8 cellular contexts compared by ENCODE assay signal in the genomic region with DNA sequence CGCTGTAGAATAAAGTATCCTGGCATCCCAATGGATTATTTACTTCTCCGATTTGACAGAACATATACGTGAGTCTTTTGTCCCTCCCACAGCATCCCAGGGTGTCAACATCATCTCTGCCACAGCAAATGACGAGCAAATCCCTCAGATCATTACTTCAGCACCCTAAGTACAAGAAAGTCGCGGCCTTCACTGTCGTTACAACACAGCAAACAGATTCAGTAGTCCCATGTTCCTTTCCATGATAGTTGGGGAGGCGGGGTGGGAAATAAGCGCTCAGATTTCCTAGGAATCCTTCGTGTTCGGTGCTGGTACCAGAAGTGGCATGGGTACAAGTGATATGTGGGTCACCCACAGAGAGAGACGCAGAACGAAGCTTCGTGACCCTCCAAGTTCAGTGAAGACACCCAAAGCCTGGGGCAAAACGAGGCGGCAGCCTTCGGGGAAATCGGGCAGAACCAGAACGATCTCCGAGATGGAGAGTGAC. TPM values are rescaled to one million over a fixed set of nuclear protein-coding genes. Genes with fewer than 3 reads are reported as not detected.
DNase-seq lines count a peak whose midpoint lies in the region; ATAC-seq and TF ChIP-seq lines count a peak whose summit lies in the region.

No MANE protein-coding gene starts in this region.

- intact Hi-C loops in left colon (cut with DNase I, micrococcal nuclease), result loop anchor here in 1 of 2 donors (10.0 kb wide), 1 partner anchor 215 kb away; no protein-coding TSS in a partner anchor

- DNase-seq in COR-L47 (lab: John Stamatoyannopoulos, UW) (peak; percentile 3), cerebellar cortex (ENCODE audit: low spot score) (peak; percentile 55), left colon (no peak), NCI-H2029 (lab: John Stamatoyannopoulos, UW) (no peak)
- DNase-seq in stimulated activated CD8-positive, alpha-beta memory T cell treated with anti-CD3 and anti-CD28 coated beads, Interleukin-4, amount 100 ng/mL, for 48 hours, result peak; percentile 37

- ATAC-seq in HG03196 (IDR thresholded peaks at IDR 0.05; ENCODE audit: unreplicated experiment) (peak; percentile 3), SK-N-SH treated with all-trans-retinoic acid at 6 μM for 48 hours (peak; percentile 33), left colon (peak; percentile 14), HG03565 (IDR thresholded peaks at IDR 0.05; ENCODE audit: unreplicated experiment) (no peak)

TF ChIP-seq in SK-N-SH treated with all-trans-retinoic acid at 6 μM for 48 hours, 23 proteins besides CTCF, POLR2A, EP300 and RAD21:
- TF ChIP-seq ZNF565 (CRISPR knock-in tag; conservative IDR thresholded peaks at IDR 0.05; ENCODE audit: low read depth) (no peak), GLIS3 (CRISPR knock-in tag; IDR thresholded peaks at IDR 0.05) (no peak), PPARA (CRISPR knock-in tag; IDR thresholded peaks at IDR 0.05; ENCODE audit: borderline replicate concordance) (no peak), ZNF70 (CRISPR knock-in tag; IDR thresholded peaks at IDR 0.05) (no peak), BACH2 (CRISPR knock-in tag; IDR thresholded peaks at IDR 0.05; ENCODE audit: borderline replicate concordance) (no peak), ZFP3 (CRISPR knock-in tag; IDR thresholded peaks at IDR 0.05) (no peak), ISL1 (CRISPR knock-in tag; IDR thresholded peaks at IDR 0.05) (no peak), ESRRG (CRISPR knock-in tag; IDR thresholded peaks at IDR 0.05) (no peak), TSHZ2 (CRISPR knock-in tag; IDR thresholded peaks at IDR 0.05) (no peak), ZFP30 (CRISPR knock-in tag; IDR thresholded peaks at IDR 0.05) (no peak), CSRNP3 (CRISPR knock-in tag; IDR thresholded peaks at IDR 0.05) (no peak), SNAI2 (CRISPR knock-in tag; IDR thresholded peaks at IDR 0.05) (no peak), ARNTL (CRISPR knock-in tag; IDR thresholded peaks at IDR 0.05; ENCODE audit: borderline replicate concordance, low read depth) (no peak)
- TF ChIP-seq, protein P1, sequence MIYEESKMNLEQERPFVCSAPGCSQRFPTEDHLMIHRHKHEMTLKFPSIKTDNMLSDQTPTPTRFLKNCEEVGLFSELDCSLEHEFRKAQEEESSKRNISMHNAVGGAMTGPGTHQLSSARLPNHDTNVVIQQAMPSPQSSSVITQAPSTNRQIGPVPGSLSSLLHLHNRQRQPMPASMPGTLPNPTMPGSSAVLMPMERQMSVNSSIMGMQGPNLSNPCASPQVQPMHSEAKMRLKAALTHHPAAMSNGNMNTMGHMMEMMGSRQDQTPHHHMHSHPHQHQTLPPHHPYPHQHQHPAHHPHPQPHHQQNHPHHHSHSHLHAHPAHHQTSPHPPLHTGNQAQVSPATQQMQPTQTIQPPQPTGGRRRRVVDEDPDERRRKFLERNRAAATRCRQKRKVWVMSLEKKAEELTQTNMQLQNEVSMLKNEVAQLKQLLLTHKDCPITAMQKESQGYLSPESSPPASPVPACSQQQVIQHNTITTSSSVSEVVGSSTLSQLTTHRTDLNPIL (CRISPR knock-in tag; IDR thresholded peaks at IDR 0.05; ENCODE audit: low read depth), result no peak
- TF ChIP-seq, protein P2, sequence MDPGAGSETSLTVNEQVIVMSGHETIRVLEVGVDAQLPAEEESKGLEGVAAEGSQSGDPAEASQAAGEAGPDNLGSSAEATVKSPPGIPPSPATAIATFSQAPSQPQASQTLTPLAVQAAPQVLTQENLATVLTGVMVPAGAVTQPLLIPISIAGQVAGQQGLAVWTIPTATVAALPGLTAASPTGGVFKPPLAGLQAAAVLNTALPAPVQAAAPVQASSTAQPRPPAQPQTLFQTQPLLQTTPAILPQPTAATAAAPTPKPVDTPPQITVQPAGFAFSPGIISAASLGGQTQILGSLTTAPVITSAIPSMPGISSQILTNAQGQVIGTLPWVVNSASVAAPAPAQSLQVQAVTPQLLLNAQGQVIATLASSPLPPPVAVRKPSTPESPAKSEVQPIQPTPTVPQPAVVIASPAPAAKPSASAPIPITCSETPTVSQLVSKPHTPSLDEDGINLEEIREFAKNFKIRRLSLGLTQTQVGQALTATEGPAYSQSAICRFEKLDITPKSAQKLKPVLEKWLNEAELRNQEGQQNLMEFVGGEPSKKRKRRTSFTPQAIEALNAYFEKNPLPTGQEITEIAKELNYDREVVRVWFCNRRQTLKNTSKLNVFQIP (CRISPR knock-in tag; IDR thresholded peaks at IDR 0.05; ENCODE audit: borderline replicate concordance, low read depth), result no peak

RNA-seq across cellular contexts. Expression of gene TTBK2, which starts 0.7 kb away (rescaled TPM):
- 10 to 100 TPM in 1 of 2 donors, 1 to 10 TPM in 1; 9.7 to 12.3 TPM for total RNA-seq in left colon

Comparison
In these comparisons a context has a peak if more than half of its experiments do, and no peak if none do; other contexts are left out.
1. DNase-seq: peak in COR-L47 (single experiment), cerebellar cortex (single experiment) and stimulated activated CD8-positive, alpha-beta memory T cell treated with anti-CD3 and anti-CD28 coated beads, Interleukin-4, amount 100 ng/mL, for 48 hours (single experiment); none in left colon (0 of 2) and NCI-H2029 (single experiment).